ENCODE assay signal across 12 cellular contexts in the genomic region with DNA sequence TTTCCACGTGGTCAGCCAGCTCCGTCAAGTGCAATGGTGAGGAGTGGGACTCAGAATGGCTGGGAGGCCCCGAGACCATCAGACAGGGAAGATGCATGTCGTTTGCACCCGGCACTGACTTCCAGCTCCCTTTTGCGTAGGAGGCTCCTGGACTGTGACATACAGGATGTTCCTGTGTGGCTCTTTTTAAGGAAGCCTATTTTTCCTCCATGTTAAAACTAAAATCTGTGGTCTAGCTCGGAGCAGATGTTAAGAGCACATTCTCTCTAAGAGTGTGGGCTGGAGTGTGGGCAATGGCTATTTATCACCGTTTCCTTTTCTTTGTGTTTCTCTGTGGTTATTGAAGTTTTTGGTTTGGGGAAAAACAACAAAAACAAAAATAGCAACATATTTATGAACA. TPM values are rescaled to one million over a fixed set of nuclear protein-coding genes. Genes with fewer than 3 reads are reported as not detected.
DNase-seq lines count a peak whose midpoint lies in the region; ATAC-seq, FAIRE-seq and TF ChIP-seq lines count a peak whose summit lies in the region.
"Had no signal": no experiment of that assay in that cellular context is flagged by ENCODE, and none has a peak within 500 bp of the region (broad histone marks: within the 10 kb centered on the region; RNA-seq: fewer than 3 reads in every experiment).

No MANE protein-coding gene starts in this region.

- ATAC-seq in activated naive CD8-positive, alpha-beta T cell treated with anti-CD3 and anti-CD28 coated beads, Interleukin-2, amount 10 ng/mL, durations not matched to agents 7 days and 5 days (ENCODE audit: low read depth): no peak
- ATAC-seq in activated naive CD8-positive, alpha-beta T cell treated with anti-CD3 and anti-CD28 coated beads, Interleukin-2, amount 50 U/mL, for 24 hours: no peak
- no peak for ATAC-seq in HG02678 (IDR thresholded peaks at IDR 0.05; ENCODE audit: unreplicated experiment)

- FAIRE-seq in small intestine (lab: Jason Lieb, UNC): no peak

- no peak for TF ChIP-seq POLR2A in vagina (IDR thresholded peaks at IDR 0.05)

- H3K27ac ChIP-seq in angular gyrus (ENCODE audit: low read depth, low read length) (peak overlapping the region; percentile 75), vagina (peak overlapping the region; percentile 20), small intestine (ENCODE audit: low read depth in 1 of 2, low read length in 1 of 2) (no peak overlapping the region)

- H3K4me1 ChIP-seq in vagina: peaks cover 21% of the 10 kb centered on the region
- H3K4me1 ChIP-seq in small intestine (ENCODE audit: control insufficient read depth in 2 of 2, insufficient read depth in 1 of 2, low read depth in 1 of 2, low read length in 1 of 2): no peaks in the 10 kb centered on the region

- peak overlapping the region; percentile 67 for H3K4me3 Mint-ChIP-seq in activated naive CD8-positive, alpha-beta T cell treated with anti-CD3 and anti-CD28 coated beads, Interleukin-2, amount 10 ng/mL, durations not matched to agents 7 days and 5 days
- H3K4me3 Mint-ChIP-seq in activated naive CD8-positive, alpha-beta T cell treated with anti-CD3 and anti-CD28 coated beads, Interleukin-2, amount 50 U/mL, for 24 hours: no peak overlapping the region
- no peak overlapping the region for H3K4me3 Mint-ChIP-seq in mesothelial cell of epicardium
- H3K4me3 Mint-ChIP-seq: activated CD4-positive, alpha-beta T cell treated with anti-CD3 and anti-CD28 coated beads for 36 hours; type B pancreatic cell had no signal

- WGBS in small intestine, 3 donors: 45 to 75% (median 63%) methylated on average over 8 of the region's 8 CpGs

- H3K27me3 ChIP-seq in vagina (no peaks in the 10 kb centered on the region), small intestine (ENCODE audit: control insufficient read depth in 2 of 2, insufficient read depth in 2 of 2, low read length in 2 of 2) (no peaks in the 10 kb centered on the region)

- DNase-seq in activated naive CD8-positive, alpha-beta T cell treated with anti-CD3 and anti-CD28 coated beads, Interleukin-2, amount 10 ng/mL, durations not matched to agents 7 days and 5 days: no peak
- DNase-seq in activated naive CD8-positive, alpha-beta T cell treated with anti-CD3 and anti-CD28 coated beads, Interleukin-2, amount 50 U/mL, for 24 hours: no peak
- DNase-seq in mesothelial cell of epicardium (ENCODE audit: low spot score in 2 of 2, unreplicated experiment in 2 of 2) (no peak), vagina (ENCODE audit: extremely low spot score in 2 of 2) (no peak), small intestine (no peak), G401 (ENCODE audit: low spot score) (no peak)
- DNase-seq: activated CD4-positive, alpha-beta T cell treated with anti-CD3 and anti-CD28 coated beads for 36 hours; activated gamma-delta T cell; DMS79 treated with DMSO at 0.1 percent for 48 hours had no signal

- POLR2A ChIA-PET in activated naive CD8-positive, alpha-beta T cell treated with anti-CD3 and anti-CD28 coated beads, Interleukin-2, amount 10 ng/mL, durations not matched to agents 7 days and 5 days (lab: Charles Lee): interaction anchor here (1.0 to 1.5 kb wide), 3 partner anchors 45 to 126 kb away, joined by 3 to 6 read pairs (median 4); a partner anchor contains a TSS

- H3K27me3 Mint-ChIP-seq in activated naive CD8-positive, alpha-beta T cell treated with anti-CD3 and anti-CD28 coated beads, Interleukin-2, amount 10 ng/mL, durations not matched to agents 7 days and 5 days: peaks cover 22% of the 10 kb centered on the region
- H3K27me3 Mint-ChIP-seq in activated naive CD8-positive, alpha-beta T cell treated with anti-CD3 and anti-CD28 coated beads, Interleukin-2, amount 50 U/mL, for 24 hours: no peaks in the 10 kb centered on the region
- peaks cover 9% of the 10 kb centered on the region for H3K27me3 Mint-ChIP-seq in mesothelial cell of epicardium (ENCODE audit: low read depth)
- H3K27me3 Mint-ChIP-seq: activated CD4-positive, alpha-beta T cell treated with anti-CD3 and anti-CD28 coated beads for 36 hours had no signal

- intact Hi-C loops in vagina (cut with DNase I): no loop called here

- in situ Hi-C loops in G401 (cut with HindIII; ENCODE audit: low sequenced_read_pairs): no loop called here

- peaks cover 20% of the 10 kb centered on the region for H3K4me1 Mint-ChIP-seq in activated naive CD8-positive, alpha-beta T cell treated with anti-CD3 and anti-CD28 coated beads, Interleukin-2, amount 10 ng/mL, durations not matched to agents 7 days and 5 days
- peaks cover 27% of the 10 kb centered on the region for H3K4me1 Mint-ChIP-seq in activated naive CD8-positive, alpha-beta T cell treated with anti-CD3 and anti-CD28 coated beads, Interleukin-2, amount 50 U/mL, for 24 hours
- peaks cover 4% of the 10 kb centered on the region for H3K4me1 Mint-ChIP-seq in mesothelial cell of epicardium

- no peaks in the 10 kb centered on the region for H3K36me3 Mint-ChIP-seq in activated naive CD8-positive, alpha-beta T cell treated with anti-CD3 and anti-CD28 coated beads, Interleukin-2, amount 10 ng/mL, durations not matched to agents 7 days and 5 days
- H3K36me3 Mint-ChIP-seq in activated naive CD8-positive, alpha-beta T cell treated with anti-CD3 and anti-CD28 coated beads, Interleukin-2, amount 50 U/mL, for 24 hours (ENCODE audit: low read depth): no peaks in the 10 kb centered on the region
- H3K36me3 Mint-ChIP-seq in mesothelial cell of epicardium: no peaks in the 10 kb centered on the region
- H3K36me3 Mint-ChIP-seq: type B pancreatic cell had no signal

- H3K36me3 ChIP-seq in vagina: no peaks in the 10 kb centered on the region
- no peaks in the 10 kb centered on the region for H3K36me3 ChIP-seq in small intestine (ENCODE audit: control insufficient read depth in 2 of 2, insufficient read depth in 2 of 2, low read length in 2 of 2)

- no peak overlapping the region for H3K27ac Mint-ChIP-seq in activated naive CD8-positive, alpha-beta T cell treated with anti-CD3 and anti-CD28 coated beads, Interleukin-2, amount 10 ng/mL, durations not matched to agents 7 days and 5 days
- H3K27ac Mint-ChIP-seq in activated naive CD8-positive, alpha-beta T cell treated with anti-CD3 and anti-CD28 coated beads, Interleukin-2, amount 50 U/mL, for 24 hours: no peak overlapping the region
- peak overlapping the region; percentile 18 for H3K27ac Mint-ChIP-seq in mesothelial cell of epicardium
- H3K27ac Mint-ChIP-seq: type B pancreatic cell had no signal

- TF ChIP-seq CTCF in mesothelial cell of epicardium (IDR thresholded peaks at IDR 0.05; ENCODE audit: unreplicated experiment): no peak
- TF ChIP-seq CTCF in vagina (IDR thresholded peaks at IDR 0.05): no peak

- H3K4me3 ChIP-seq in vagina: no peak overlapping the region
- H3K4me3 ChIP-seq in small intestine (ENCODE audit: low read depth in 1 of 2, low read length in 2 of 2): no peak overlapping the region

- H3K9me3 Mint-ChIP-seq in activated naive CD8-positive, alpha-beta T cell treated with anti-CD3 and anti-CD28 coated beads, Interleukin-2, amount 10 ng/mL, durations not matched to agents 7 days and 5 days: no peaks in the 10 kb centered on the region
- no peaks in the 10 kb centered on the region for H3K9me3 Mint-ChIP-seq in activated naive CD8-positive, alpha-beta T cell treated with anti-CD3 and anti-CD28 coated beads, Interleukin-2, amount 50 U/mL, for 24 hours
- H3K9me3 Mint-ChIP-seq in mesothelial cell of epicardium: no peaks in the 10 kb centered on the region
- H3K9me3 Mint-ChIP-seq: type B pancreatic cell had no signal

- H3K9me3 ChIP-seq in vagina (no peaks in the 10 kb centered on the region), small intestine (ENCODE audit: control insufficient read depth, low read depth) (no peaks in the 10 kb centered on the region)

RNA-seq across cellular contexts. Expression of a gene that starts 40.9 kb away (rescaled TPM):
- 10 to 100 TPM; 18.8 to 21.1 TPM for total RNA-seq in activated naive CD8-positive, alpha-beta T cell treated with anti-CD3 and anti-CD28 coated beads, Interleukin-2, amount 10 ng/mL, durations not matched to agents 7 days and 5 days
- total RNA-seq in mesothelial cell of epicardium: 6.8 to 7.5 TPM (median 7.5 TPM) in 3 replicates
- total RNA-seq in vagina: 20.1 TPM
- polyA plus RNA-seq in small intestine: 1 to 10 TPM; 2.7 to 5.1 (median 4.0) TPM
- total RNA-seq in G401 (2014; rRNA removed; shearing (Covaris generic)): 0.54 and 1.8 TPM in 2 replicates

Comparison
In these comparisons a context has a peak if more than half of its experiments do, and no peak if none do; other contexts are left out.
1. H3K27ac ChIP-seq: peak in angular gyrus (single experiment) and vagina (single experiment); none in small intestine (0 of 2).